Comparison of ENCODE assay signal across 7 cellular contexts in the genomic region with DNA sequence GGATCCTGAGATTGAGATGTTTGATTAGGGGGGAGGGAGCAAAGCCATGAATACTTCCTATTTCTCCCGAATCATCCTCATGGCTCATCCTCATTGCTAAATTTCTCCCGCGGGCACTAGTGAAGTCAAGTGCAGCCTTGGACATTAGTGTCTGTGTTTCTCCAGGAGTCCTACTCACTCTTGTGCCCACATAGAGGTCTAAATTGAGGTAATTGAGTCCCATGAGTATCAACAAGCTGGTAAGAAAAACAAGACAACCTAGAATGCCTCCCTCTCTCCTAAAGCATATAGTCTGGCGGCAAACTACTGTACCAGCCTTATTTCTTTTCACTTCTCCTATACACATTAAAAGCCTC. TPM values are rescaled to one million over a fixed set of nuclear protein-coding genes. Genes with fewer than 3 reads are reported as not detected.
DNase-seq lines count a peak whose midpoint lies in the region; ATAC-seq, FAIRE-seq and TF ChIP-seq lines count a peak whose summit lies in the region.

No MANE protein-coding gene starts in this region.

- TF ChIP-seq POLR2A in lower leg skin (IDR thresholded peaks at IDR 0.05) = no peak

- intact Hi-C loops in lower leg skin (cut with DNase I; ENCODE audit: low total_unique reads) = no loop called here

- peaks cover 55% of the 10 kb centered on the region for H3K4me1 Mint-ChIP-seq in activated naive CD8-positive, alpha-beta T cell (ENCODE audit: low read depth)

- TF ChIP-seq CTCF in lower leg skin (IDR thresholded peaks at IDR 0.05) = no peak

- DNase-seq in lower leg skin (ENCODE audit: low spot score in 2 of 2) (no peak), urothelium cell line (ENCODE audit: low spot score) (peak; percentile 12), SIG-M5 treated with dmso at 0.1 percent for 504 hours (lab: John Stamatoyannopoulos, UW; ENCODE audit: unreplicated experiment) (no peak), AG20443 (ENCODE audit: low spot score) (no peak)

- H3K9me3 Mint-ChIP-seq in activated naive CD8-positive, alpha-beta T cell (ENCODE audit: low read depth) = no peaks in the 10 kb centered on the region

- ATAC-seq in GM18909 (IDR thresholded peaks at IDR 0.05; ENCODE audit: poor library complexity, unreplicated experiment) (peak; percentile 5), HG03045 (IDR thresholded peaks at IDR 0.05; ENCODE audit: unreplicated experiment) (peak; percentile 3)

- H3K4me3 Mint-ChIP-seq in activated naive CD8-positive, alpha-beta T cell = peak overlapping the region; percentile 100

- no peak for FAIRE-seq in urothelium cell line (lab: Jason Lieb, UNC)

- H3K4me3 ChIP-seq in lower leg skin (ENCODE audit: low read depth, poor library complexity, severe bottlenecking) = peak overlapping the region; percentile 77

- H3K27ac Mint-ChIP-seq in activated naive CD8-positive, alpha-beta T cell = peak overlapping the region; percentile 97

- 1% methylated on average over 4 of the region's 4 CpGs for WGBS in lower leg skin, 2 donors

- H3K27me3 Mint-ChIP-seq in activated naive CD8-positive, alpha-beta T cell = no peaks in the 10 kb centered on the region

- H3K36me3 Mint-ChIP-seq in activated naive CD8-positive, alpha-beta T cell = no peaks in the 10 kb centered on the region

RNA-seq across cellular contexts. Expression of gene CENPQ, which starts 0.4 kb away (rescaled TPM):
- 1 to 10 TPM; 2.5 to 4.3 (median 2.8) TPM for total RNA-seq in lower leg skin

RNA-seq across cellular contexts. Expression of gene MMUT, which starts 0.5 kb away (rescaled TPM):
- 10 to 100 TPM; 14.9 to 16.9 (median 15.9) TPM for total RNA-seq in lower leg skin

RNA-seq across cellular contexts. Expression of gene GLYATL3, which starts 36.1 kb away (rescaled TPM):
- total RNA-seq in lower leg skin = not detected
